ENCODE assay signal across 14 cellular contexts in the genomic region with DNA sequence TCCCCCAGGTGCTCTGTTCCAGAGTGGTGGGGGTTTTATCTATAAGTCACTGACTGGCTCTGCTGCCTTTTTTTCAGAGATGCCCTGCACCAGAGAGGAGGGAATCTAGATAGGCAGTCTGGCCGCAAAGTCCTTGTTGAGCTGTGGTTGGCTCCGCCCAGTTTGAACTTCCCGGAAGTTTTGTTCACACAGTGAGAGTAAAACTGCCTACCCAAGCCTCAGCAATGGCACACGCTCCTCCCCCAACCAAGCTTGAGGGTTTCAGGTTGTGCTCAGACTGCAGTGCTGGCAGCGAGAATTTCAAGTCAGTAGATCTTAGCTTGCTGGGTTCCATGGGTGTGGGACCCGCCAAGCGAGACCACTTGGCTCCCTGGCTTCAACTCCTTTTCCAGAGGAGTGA.
"Had no signal": no experiment of that assay in that cellular context is flagged by ENCODE, and none has a peak within 500 bp of the region (broad histone marks: within the 10 kb centered on the region; RNA-seq: fewer than 3 reads in every experiment).

No MANE protein-coding gene starts in this region.

- H3K27me3 Mint-ChIP-seq: activated naive CD8-positive, alpha-beta T cell treated with anti-CD3 and anti-CD28 coated beads for 36 hours; effector memory CD8-positive, alpha-beta T cell; memory B cell; stimulated activated naive B cell treated with anti-CD40 and anti-IgM and Interleukin-4, amounts not matched to agents 10 μg/mL and 1 μg/mL and 100 μg/mL, for 72 hours had no signal

- H3K27ac Mint-ChIP-seq: activated naive CD8-positive, alpha-beta T cell treated with anti-CD3 and anti-CD28 coated beads for 36 hours; activated T-helper 1 cell treated with anti-CD3 and anti-CD28 coated beads, Interleukin-12 subunit alpha, Interleukin-12 subunit beta, Interleukin-2, Interleukin-4 antibody, amounts not matched to agents 30 ng/mL and 10 ng/mL and 1 ng/mL, durations not matched to agents 14 hours and 24 hours and 36 hours; effector memory CD8-positive, alpha-beta T cell; memory B cell; stimulated activated naive B cell treated with anti-CD40 and anti-IgM and Interleukin-4, amounts not matched to agents 10 μg/mL and 1 μg/mL and 100 μg/mL, for 72 hours had no signal

- H3K4me3 ChIP-seq: spleen, thyroid gland had no signal

- H3K36me3 Mint-ChIP-seq: activated naive CD8-positive, alpha-beta T cell treated with anti-CD3 and anti-CD28 coated beads for 36 hours; memory B cell; stimulated activated naive B cell treated with anti-CD40 and anti-IgM and Interleukin-4, amounts not matched to agents 10 μg/mL and 1 μg/mL and 100 μg/mL, for 72 hours had no signal

- H3K27me3 ChIP-seq: spleen, thyroid gland had no signal

- DNase-seq: activated CD4-positive, alpha-beta T cell treated with anti-CD3 and anti-CD28 coated beads, Interleukin-2, amount 50 U/mL, for 48 hours; activated naive CD8-positive, alpha-beta T cell treated with anti-CD3 and anti-CD28 coated beads for 36 hours; activated T-cell treated with anti-CD3 and anti-CD28 coated beads for 4 hours; amniotic stem cell; effector memory CD8-positive, alpha-beta T cell; foreskin fibroblast; occipital lobe; retina; spleen; stimulated activated CD4-positive, alpha-beta T cell treated with anti-CD3 and anti-CD28 coated beads, Interleukin-4, amount 100 ng/mL, for 4 hours; stimulated activated naive B cell treated with anti-CD40 and anti-IgM and Interleukin-4, amounts not matched to agents 10 μg/mL and 1 μg/mL and 100 μg/mL, for 72 hours; thyroid gland had no signal

- H3K27ac ChIP-seq: spleen, thyroid gland had no signal

- H3K4me1 Mint-ChIP-seq: activated naive CD8-positive, alpha-beta T cell treated with anti-CD3 and anti-CD28 coated beads for 36 hours; memory B cell; stimulated activated naive B cell treated with anti-CD40 and anti-IgM and Interleukin-4, amounts not matched to agents 10 μg/mL and 1 μg/mL and 100 μg/mL, for 72 hours had no signal

- H3K4me1 ChIP-seq: spleen, thyroid gland had no signal

- H3K4me3 Mint-ChIP-seq: activated naive CD8-positive, alpha-beta T cell treated with anti-CD3 and anti-CD28 coated beads for 36 hours; activated T-helper 1 cell treated with anti-CD3 and anti-CD28 coated beads, Interleukin-12 subunit alpha, Interleukin-12 subunit beta, Interleukin-2, Interleukin-4 antibody, amounts not matched to agents 30 ng/mL and 10 ng/mL and 1 ng/mL, durations not matched to agents 14 hours and 24 hours and 36 hours; effector memory CD8-positive, alpha-beta T cell; memory B cell; stimulated activated naive B cell treated with anti-CD40 and anti-IgM and Interleukin-4, amounts not matched to agents 10 μg/mL and 1 μg/mL and 100 μg/mL, for 72 hours had no signal

- ATAC-seq: effector memory CD8-positive, alpha-beta T cell; stimulated activated naive B cell treated with anti-CD40 and anti-IgM and Interleukin-4, amounts not matched to agents 10 μg/mL and 1 μg/mL and 100 μg/mL, for 72 hours had no signal

- H3K36me3 ChIP-seq: spleen, thyroid gland had no signal
